ENCODE assay signal across 8 cellular contexts in genomic region chr2:3659447-3660432, GRCh38. TPM values are rescaled to one million over a fixed set of nuclear protein-coding genes. Genes with fewer than 3 reads are reported as not detected.
DNase-seq lines count a peak whose midpoint lies in the region; ATAC-seq and TF ChIP-seq lines count a peak whose summit lies in the region.

No MANE protein-coding gene starts in this region.

- H3K27me3 ChIP-seq in GM23338 (ENCODE audit: insufficient read depth) = no peaks in the 10 kb centered on the region

- H3K4me3 ChIP-seq in GM23338 = no peak overlapping the region
- H3K4me3 ChIP-seq in choroid plexus epithelial cell (ENCODE audit: low read depth, low read length) = no peak overlapping the region

- H3K4me1 Mint-ChIP-seq in GM23338 (peaks cover 18% of the 10 kb centered on the region), nephron progenitor cell (peaks cover 59% of the 10 kb centered on the region)

- H3K36me3 ChIP-seq in GM23338 (ENCODE audit: insufficient read depth) = no peaks in the 10 kb centered on the region

- H3F3A ChIP-seq in GM23338 (replicated peaks; ENCODE audit: low read depth) = no peaks in the 10 kb centered on the region

- no peak overlapping the region; the same call in 1 of the 2 replicates for H3K27ac Mint-ChIP-seq in GM23338
- H3K27ac Mint-ChIP-seq in nephron progenitor cell = peak overlapping the region; percentile 94

- no peak overlapping the region for H3K27ac ChIP-seq in GM23338 (ENCODE audit: low read depth)

- H2AFZ ChIP-seq in GM23338 = peak overlapping the region; percentile 81

- 0 out of 2 replicates have a peak, but pooled peaks cover 4% of the 10 kb centered on the region for H3K4me1 ChIP-seq in GM23338 (ENCODE audit: insufficient read depth)

- no peak overlapping the region for H3K4me3 Mint-ChIP-seq in GM23338
- no peak overlapping the region for H3K4me3 Mint-ChIP-seq in nephron progenitor cell

- H3K9me3 Mint-ChIP-seq in GM23338 (no peaks in the 10 kb centered on the region), nephron progenitor cell (no peaks in the 10 kb centered on the region)

- H4K20me1 ChIP-seq in GM23338 (replicated peaks; ENCODE audit: insufficient read depth) = no peaks in the 10 kb centered on the region

- TF ChIP-seq CTCF in GM23338 (conservative IDR thresholded peaks at IDR 0.05; ENCODE audit: low read depth in 2 of 2) (no peak), choroid plexus epithelial cell (conservative IDR thresholded peaks at IDR 0.05; ENCODE audit: low read depth, low read length) (no peak), nephron progenitor cell (IDR thresholded peaks at IDR 0.05) (no peak)

- no peaks in the 10 kb centered on the region for H3K79me2 ChIP-seq in GM23338 (replicated peaks; ENCODE audit: insufficient read depth)

- H3K36me3 Mint-ChIP-seq in GM23338 (ENCODE audit: low read depth) (no peaks in the 10 kb centered on the region), nephron progenitor cell (ENCODE audit: low read depth) (no peaks in the 10 kb centered on the region)

- peak; percentile 51 for ATAC-seq in GM23338
- no peak for ATAC-seq in GM21515 (IDR thresholded peaks at IDR 0.05; ENCODE audit: unreplicated experiment)
- no peak for ATAC-seq in HG02973 (IDR thresholded peaks at IDR 0.05; ENCODE audit: unreplicated experiment)
- ATAC-seq in HG03139 (IDR thresholded peaks at IDR 0.05; ENCODE audit: unreplicated experiment) = no peak

- no peak for DNase-seq in GM23338 (ENCODE audit: low spot score)
- peak; percentile 19 for DNase-seq in NCI-H774 (lab: John Stamatoyannopoulos, UW)
- peak; percentile 51 for DNase-seq in choroid plexus epithelial cell (ENCODE audit: low read depth)
- no peak for DNase-seq in nephron progenitor cell
- DNase-seq in activated effector memory CD4-positive, alpha-beta T cell treated with anti-CD3 and anti-CD28 coated beads, Interleukin-2, amount 50 U/mL, for 16 hours = no peak

- no peaks in the 10 kb centered on the region for H3K27me3 Mint-ChIP-seq in GM23338 (ENCODE audit: insufficient read depth, low read depth, poor library complexity)
- H3K27me3 Mint-ChIP-seq in nephron progenitor cell (ENCODE audit: low read depth, poor library complexity) = no peaks in the 10 kb centered on the region

- H3K4me2 ChIP-seq in GM23338 = peak overlapping the region; percentile 14; the same call in 1 of the 2 replicates

- H3K9me2 ChIP-seq in GM23338 (ENCODE audit: insufficient read depth) = no peaks in the 10 kb centered on the region

TF ChIP-seq in GM23338, 12 proteins besides CTCF, POLR2A, EP300 and RAD21 (continues in another document):
- TF ChIP-seq ZNF114 (CRISPR knock-in tag; IDR thresholded peaks at IDR 0.05) = no peak
- no peak for TF ChIP-seq ZNF331 (CRISPR knock-in tag; IDR thresholded peaks at IDR 0.05; ENCODE audit: low read depth)
- no peak for TF ChIP-seq ZNF462 (CRISPR knock-in tag; IDR thresholded peaks at IDR 0.05)
- TF ChIP-seq CREB1 (CRISPR knock-in tag; IDR thresholded peaks at IDR 0.05; ENCODE audit: low read depth) = no peak
- TF ChIP-seq POLR2AphosphoS5 (IDR thresholded peaks at IDR 0.05; ENCODE audit: low read depth) = no peak
- no peak for TF ChIP-seq REST (IDR thresholded peaks at IDR 0.05; ENCODE audit: unreplicated experiment)
- TF ChIP-seq STAT1 (IDR thresholded peaks at IDR 0.05; ENCODE audit: unreplicated experiment) = no peak
- TF ChIP-seq NANOG (IDR thresholded peaks at IDR 0.05; ENCODE audit: borderline replicate concordance) = no peak
- TF ChIP-seq EZH2 (IDR thresholded peaks at IDR 0.05; ENCODE audit: low read depth, unreplicated experiment) = no peak

RNA-seq across cellular contexts. Expression of gene ALLC, which starts 1.7 kb away (rescaled TPM):
- not detected in 2 replicates for total RNA-seq in GM23338 (2014; rRNA removed; shearing (Covaris generic))
- not detected in 2 replicates for polyA plus RNA-seq in GM23338 (2016; fragmentation: Nextera tagmentation; extraction: Ambion mirVana)

RNA-seq across cellular contexts. Expression of gene DCDC2C, which starts 43.6 kb away (rescaled TPM):
- total RNA-seq in GM23338 (2014; rRNA removed; shearing (Covaris generic)) = not detected in 2 replicates
- 0.45 and 0.50 TPM in 2 replicates for polyA plus RNA-seq in GM23338 (2016; fragmentation: Nextera tagmentation; extraction: Ambion mirVana)

Comparison
In these comparisons a context has a peak if more than half of its experiments do, and no peak if none do; other contexts are left out.
1. DNase-seq: peak in NCI-H774 (single experiment) and choroid plexus epithelial cell (single experiment); none in GM23338 (single experiment), nephron progenitor cell (single experiment) and activated effector memory CD4-positive, alpha-beta T cell treated with anti-CD3 and anti-CD28 coated beads, Interleukin-2, amount 50 U/mL, for 16 hours (single experiment).